Comparison of ENCODE assay signal across 9 cellular contexts in genomic region chr4:16264798-16265197, GRCh38. TPM values are rescaled to one million over a fixed set of nuclear protein-coding genes. Genes with fewer than 3 reads are reported as not detected.
DNase-seq lines count a peak whose midpoint lies in the region; ATAC-seq and TF ChIP-seq lines count a peak whose summit lies in the region.
"Had no signal": no experiment of that assay in that cellular context is flagged by ENCODE, and none has a peak within 500 bp of the region (broad histone marks: within the 10 kb centered on the region; RNA-seq: fewer than 3 reads in every experiment).

No MANE protein-coding gene starts in this region.

- no peaks in the 10 kb centered on the region for H3K79me2 ChIP-seq in Karpas-422 (ENCODE audit: low read length)

- no peak overlapping the region for H3K27ac ChIP-seq in Karpas-422 (ENCODE audit: low read length)

- H3K27ac Mint-ChIP-seq in CD14-positive monocyte (no peak overlapping the region), progenitor cell of endocrine pancreas (no peak overlapping the region)
- H3K27ac Mint-ChIP-seq: IgD-negative memory B cell had no signal

- DNase-seq in CD14-positive monocyte (ENCODE audit: low spot score), result no peak
- DNase-seq in Karpas-422, result peak; percentile 81
- peak; percentile 5 for DNase-seq in SKM-1 treated with dmso at 0.1 percent for 144 hours (lab: John Stamatoyannopoulos, UW; ENCODE audit: unreplicated experiment)
- peak; percentile 28 for DNase-seq in fibroblast of the conjunctiva (ENCODE audit: low read depth)
- no peak for DNase-seq in progenitor cell of endocrine pancreas (ENCODE audit: low spot score, unreplicated experiment)
- DNase-seq in GOT3 (lab: John Stamatoyannopoulos, UW), result no peak
- DNase-seq in activated CD4-positive, CD25-positive, alpha-beta regulatory T cell treated with anti-CD3 and anti-CD28 coated beads, Interleukin-2, amount 50 U/mL, for 72 hours, result no peak

- H3K9me3 ChIP-seq in Karpas-422 (ENCODE audit: low read length), result no peaks in the 10 kb centered on the region

- H3K9me3 Mint-ChIP-seq in CD14-positive monocyte, result no peaks in the 10 kb centered on the region
- no peaks in the 10 kb centered on the region for H3K9me3 Mint-ChIP-seq in progenitor cell of endocrine pancreas (ENCODE audit: low read depth)
- H3K9me3 Mint-ChIP-seq: IgD-negative memory B cell had no signal

- no peaks in the 10 kb centered on the region for H3K36me3 ChIP-seq in Karpas-422 (ENCODE audit: insufficient read depth, low read length)

- TF ChIP-seq CTCF in CD14-positive monocyte (IDR thresholded peaks at IDR 0.05), result peak; percentile 75
- TF ChIP-seq CTCF in progenitor cell of endocrine pancreas (IDR thresholded peaks at IDR 0.05; ENCODE audit: unreplicated experiment), result peak; percentile 62

- no peak overlapping the region for H2AFZ ChIP-seq in Karpas-422 (ENCODE audit: low read length)

- intact Hi-C loops in CD14-positive monocyte (cut with micrococcal nuclease), result loop anchor here (2.0 to 5.0 kb wide), 3 partner anchors 67 to 238 kb away; no protein-coding TSS in a partner anchor

- ATAC-seq in GM18868 (IDR thresholded peaks at IDR 0.05; ENCODE audit: unreplicated experiment), result peak; percentile 76

- no peaks in the 10 kb centered on the region for H3K27me3 ChIP-seq in Karpas-422 (ENCODE audit: low read length)

- H3K4me2 ChIP-seq in Karpas-422 (ENCODE audit: low read depth, low read length, poor library complexity, severe bottlenecking), result no peak overlapping the region

- peaks cover 2 to 7% of the 10 kb centered on the region in 2 donors for H3K36me3 Mint-ChIP-seq in CD14-positive monocyte
- peaks cover 2% of the 10 kb centered on the region for H3K36me3 Mint-ChIP-seq in progenitor cell of endocrine pancreas (ENCODE audit: insufficient read depth)

- H3K4me3 Mint-ChIP-seq in CD14-positive monocyte, result no peak overlapping the region
- H3K4me3 Mint-ChIP-seq in progenitor cell of endocrine pancreas (ENCODE audit: low read depth), result no peak overlapping the region
- H3K4me3 Mint-ChIP-seq: IgD-negative memory B cell had no signal

- H4K20me1 ChIP-seq in Karpas-422 (ENCODE audit: insufficient read depth, low read depth, low read length), result no peaks in the 10 kb centered on the region

- H3K27me3 Mint-ChIP-seq in CD14-positive monocyte (ENCODE audit: low read depth in 3 of 3) (no peaks in the 10 kb centered on the region), progenitor cell of endocrine pancreas (no peaks in the 10 kb centered on the region)
- H3K27me3 Mint-ChIP-seq: IgD-negative memory B cell had no signal

- no peaks in the 10 kb centered on the region for H3K4me1 ChIP-seq in Karpas-422 (ENCODE audit: low read length)

- H3K9me2 ChIP-seq in Karpas-422 (replicated peaks; ENCODE audit: insufficient read depth, low read length), result no peaks in the 10 kb centered on the region

- H3K4me1 Mint-ChIP-seq in CD14-positive monocyte (peaks cover 16% of the 10 kb centered on the region), progenitor cell of endocrine pancreas (ENCODE audit: low read depth) (no peaks in the 10 kb centered on the region)

- H3K9ac ChIP-seq in Karpas-422 (ENCODE audit: low read length), result no peak overlapping the region

- no peak overlapping the region for H3K4me3 ChIP-seq in Karpas-422 (ENCODE audit: low read length)

RNA-seq across cellular contexts. Expression of gene TAPT1, which starts 38.5 kb away (rescaled TPM):
- 10 to 100 TPM; 15.2 to 16.0 TPM for polyA plus RNA-seq in CD14-positive monocyte
- total RNA-seq in Karpas-422 (2014; rRNA removed; shearing (Covaris generic); ENCODE audit: low replicate concordance), result 9.7 and 39.1 TPM in 2 replicates
- 29.1 and 29.9 TPM in 2 replicates for total RNA-seq in progenitor cell of endocrine pancreas

Comparison
In these comparisons a context has a peak if more than half of its experiments do, and no peak if none do; other contexts are left out.
1. DNase-seq: peak in Karpas-422 (single experiment), SKM-1 treated with dmso at 0.1 percent for 144 hours (single experiment) and fibroblast of the conjunctiva (single experiment); none in CD14-positive monocyte (single experiment), progenitor cell of endocrine pancreas (single experiment), GOT3 (single experiment) and activated CD4-positive, CD25-positive, alpha-beta regulatory T cell treated with anti-CD3 and anti-CD28 coated beads, Interleukin-2, amount 50 U/mL, for 72 hours (single experiment).